Comparison of ENCODE assay signal across 19 cellular contexts in genomic region chr10:320787-321186, GRCh38.
A peak's percentile ranks its signal among the peaks of the same experiment; 100 is the strongest.
DNase-seq lines count a peak whose midpoint lies in the region; ATAC-seq, FAIRE-seq and TF ChIP-seq lines count a peak whose summit lies in the region.
"Had no signal": no experiment of that assay in that cellular context is flagged by ENCODE, and none has a peak within 500 bp of the region (broad histone marks: within the 10 kb centered on the region; RNA-seq: fewer than 3 reads in every experiment).

No MANE protein-coding gene starts in this region.

- H3K9me3 Mint-ChIP-seq in HFFc6 (no peaks in the 10 kb centered on the region), endothelial cell (ENCODE audit: unreplicated experiment) (no peaks in the 10 kb centered on the region), progenitor cell of endocrine pancreas (ENCODE audit: low read depth) (no peaks in the 10 kb centered on the region), GM23338 (peaks cover 6% of the 10 kb centered on the region)
- H3K9me3 Mint-ChIP-seq: CD8-positive, alpha-beta T cell had no signal

- no peaks in the 10 kb centered on the region for H3K27me3 ChIP-seq in GM23338 (ENCODE audit: insufficient read depth)
- H3K27me3 ChIP-seq: BE2C had no signal

- no peak overlapping the region for H3K4me3 ChIP-seq in GM23338

- H3K4me1 Mint-ChIP-seq in HFFc6 (ENCODE audit: low read depth), result peaks cover 31% of the 10 kb centered on the region
- no peaks in the 10 kb centered on the region for H3K4me1 Mint-ChIP-seq in endothelial cell (ENCODE audit: unreplicated experiment)
- H3K4me1 Mint-ChIP-seq in progenitor cell of endocrine pancreas (ENCODE audit: low read depth), result no peaks in the 10 kb centered on the region
- no peaks in the 10 kb centered on the region; the same call in 2 of the 3 replicates for H3K4me1 Mint-ChIP-seq in GM23338

- no peak overlapping the region for H3K4me2 ChIP-seq in GM23338

- H3K27ac ChIP-seq in VCaP (peak overlapping the region; percentile 18; the same call in 1 of the 2 replicates), GM23338 (ENCODE audit: low read depth) (no peak overlapping the region)
- H3K27ac ChIP-seq: C4-2B had no signal

- H3K4me3 Mint-ChIP-seq in HFFc6 (peak overlapping the region; percentile 23; the same call in 1 of the 2 replicates), endothelial cell (ENCODE audit: unreplicated experiment) (peak overlapping the region; percentile 42), progenitor cell of endocrine pancreas (ENCODE audit: low read depth) (no peak overlapping the region), GM23338 (no peak overlapping the region)
- H3K4me3 Mint-ChIP-seq: CD8-positive, alpha-beta T cell had no signal

- H3K27ac Mint-ChIP-seq in HFFc6, result peak overlapping the region; percentile 87
- H3K27ac Mint-ChIP-seq in endothelial cell (ENCODE audit: unreplicated experiment), result peak overlapping the region; percentile 41
- peak overlapping the region; percentile 56 for H3K27ac Mint-ChIP-seq in progenitor cell of endocrine pancreas
- no peak overlapping the region for H3K27ac Mint-ChIP-seq in GM23338
- H3K27ac Mint-ChIP-seq: CD8-positive, alpha-beta T cell had no signal

- H4K20me1 ChIP-seq in GM23338 (replicated peaks; ENCODE audit: insufficient read depth), result no peaks in the 10 kb centered on the region; the same call in 1 of the 2 replicates

- peaks cover 7% of the 10 kb centered on the region for H3K27me3 Mint-ChIP-seq in HFFc6 (ENCODE audit: insufficient read depth)
- no peaks in the 10 kb centered on the region for H3K27me3 Mint-ChIP-seq in endothelial cell (ENCODE audit: unreplicated experiment)
- no peaks in the 10 kb centered on the region for H3K27me3 Mint-ChIP-seq in progenitor cell of endocrine pancreas
- H3K27me3 Mint-ChIP-seq in GM23338 (ENCODE audit: insufficient read depth, low read depth, poor library complexity), result peaks cover 11% of the 10 kb centered on the region

- FAIRE-seq in RCC 7860 (lab: Jason Lieb, UNC), result no peak
- FAIRE-seq: A204.1, D721Med, GM19239, H54 had no signal

- TF ChIP-seq CTCF in HFFc6 (IDR thresholded peaks at IDR 0.05), result no peak
- no peak for TF ChIP-seq CTCF in VCaP (conservative IDR thresholded peaks at IDR 0.05)
- no peak for TF ChIP-seq CTCF in endothelial cell (IDR thresholded peaks at IDR 0.05; ENCODE audit: unreplicated experiment)
- TF ChIP-seq CTCF in progenitor cell of endocrine pancreas (IDR thresholded peaks at IDR 0.05; ENCODE audit: unreplicated experiment), result no peak
- no peak for TF ChIP-seq CTCF in GM23338 (conservative IDR thresholded peaks at IDR 0.05; ENCODE audit: low read depth in 2 of 2)

- no peaks in the 10 kb centered on the region for H3K4me1 ChIP-seq in GM23338 (ENCODE audit: insufficient read depth)
- H3K4me1 ChIP-seq: BE2C had no signal

- H3K36me3 ChIP-seq in GM23338 (ENCODE audit: insufficient read depth), result no peaks in the 10 kb centered on the region
- H3K36me3 ChIP-seq: BE2C had no signal

- peaks cover 41% of the 10 kb centered on the region for H3K36me3 Mint-ChIP-seq in HFFc6 (ENCODE audit: low read depth)
- H3K36me3 Mint-ChIP-seq in endothelial cell (ENCODE audit: low read depth, unreplicated experiment), result peaks cover 6% of the 10 kb centered on the region
- H3K36me3 Mint-ChIP-seq in progenitor cell of endocrine pancreas (ENCODE audit: insufficient read depth), result peaks cover 19% of the 10 kb centered on the region
- H3K36me3 Mint-ChIP-seq in GM23338 (ENCODE audit: low read depth), result peaks cover 22% of the 10 kb centered on the region

- ATAC-seq in GM23338, result no peak
- ATAC-seq: CD8-positive, alpha-beta T cell; HCT116 had no signal

- no peak for DNase-seq in HFFc6
- no peak for DNase-seq in endothelial cell (ENCODE audit: low spot score)
- no peak for DNase-seq in progenitor cell of endocrine pancreas (ENCODE audit: low spot score, unreplicated experiment)
- no peak for DNase-seq in RCC 7860 (ENCODE audit: low spot score)
- no peak for DNase-seq in GM23338 (ENCODE audit: low spot score)
- DNase-seq in NCI-H2196 (lab: John Stamatoyannopoulos, UW; ENCODE audit: unreplicated experiment), result no peak
- DNase-seq: BE2C; CD8-positive, alpha-beta T cell; COR-L47; DND-41; GDM1; IMR-90 had no signal

- H2AFZ ChIP-seq in GM23338, result no peak overlapping the region

- H3F3A ChIP-seq in GM23338 (replicated peaks; ENCODE audit: low read depth), result no peaks in the 10 kb centered on the region

- H3K9me2 ChIP-seq in GM23338 (ENCODE audit: insufficient read depth), result no peaks in the 10 kb centered on the region

- no peaks in the 10 kb centered on the region for H3K79me2 ChIP-seq in GM23338 (replicated peaks; ENCODE audit: insufficient read depth)

TF ChIP-seq in GM23338, 12 proteins besides CTCF, POLR2A, EP300 and RAD21 (continues in another document):
- no peak for TF ChIP-seq REST (IDR thresholded peaks at IDR 0.05; ENCODE audit: unreplicated experiment)
- TF ChIP-seq ETS1 (IDR thresholded peaks at IDR 0.05), result no peak
- no peak for TF ChIP-seq ZNF114 (CRISPR knock-in tag; IDR thresholded peaks at IDR 0.05)

Comparison
In these comparisons a context has a peak if more than half of its experiments do, and no peak if none do; other contexts are left out.
1. H3K4me3 Mint-ChIP-seq: peak in HFFc6 (single experiment) and endothelial cell (single experiment); none in progenitor cell of endocrine pancreas (single experiment) and GM23338 (single experiment).